ENCODE assay signal across 25 cellular contexts in genomic region chr14:97417331-97417730, GRCh38.
"Had no signal": no experiment of that assay in that cellular context is flagged by ENCODE, and none has a peak within 500 bp of the region (broad histone marks: within the 10 kb centered on the region; RNA-seq: fewer than 3 reads in every experiment).

No MANE protein-coding gene starts in this region.

- H3K9me3 Mint-ChIP-seq: mesothelial cell of epicardium; natural killer cell; nephron progenitor cell; neural progenitor cell; stimulated activated naive B cell treated with anti-CD40 and anti-IgM and Interleukin-4, amounts not matched to agents 10 μg/mL and 1 μg/mL and 100 μg/mL, for 72 hours had no signal

- ATAC-seq: natural killer cell; stimulated activated naive B cell treated with anti-CD40 and anti-IgM and Interleukin-4, amounts not matched to agents 10 μg/mL and 1 μg/mL and 100 μg/mL, for 72 hours; stimulated activated naive CD8-positive, alpha-beta T cell treated with anti-CD3 and anti-CD28 coated beads, Interleukin-15, Interleukin-2, amounts not matched to agents 100 U/mL and 50 U/mL, for 24 hours had no signal

- H3K9ac ChIP-seq: neural progenitor cell had no signal

- H3K27me3 ChIP-seq: ovary, testis, vagina had no signal

- H3K4me3 Mint-ChIP-seq: mesothelial cell of epicardium; natural killer cell; nephron progenitor cell; neural progenitor cell; stimulated activated naive B cell treated with anti-CD40 and anti-IgM and Interleukin-4, amounts not matched to agents 10 μg/mL and 1 μg/mL and 100 μg/mL, for 72 hours had no signal

- H3K36me3 ChIP-seq: left ventricle myocardium inferior, neural progenitor cell, ovary, right atrium auricular region, right lobe of liver, stomach, thyroid gland, transverse colon, upper lobe of left lung, vagina had no signal

- DNase-seq: islet precursor cell; left ventricle myocardium inferior; mesendoderm; naive B cell; natural killer cell; nephron progenitor cell; ovary; right lobe of liver; stimulated activated CD4-positive, alpha-beta T cell treated with anti-CD3 and anti-CD28 coated beads, Interleukin-12 subunit alpha, Interleukin-12 subunit beta, amount 100 ng/mL, for 4 hours; stimulated activated CD4-positive, alpha-beta T cell treated with anti-CD3 and anti-CD28 coated beads, Interleukin-15, amount 100 ng/mL, for 24 hours; stimulated activated CD4-positive, alpha-beta T cell treated with anti-CD3 and anti-CD28 coated beads, Interleukin-2, amount 100 ng/mL, for 24 hours; stimulated activated CD4-positive, alpha-beta T cell treated with anti-CD3 and anti-CD28 coated beads, Interleukin-4, amount 100 ng/mL, for 1 hour; stimulated activated naive B cell treated with anti-CD40 and anti-IgM and Interleukin-4, amounts not matched to agents 10 μg/mL and 1 μg/mL and 100 μg/mL, for 72 hours; stimulated activated naive CD8-positive, alpha-beta T cell treated with anti-CD3 and anti-CD28 coated beads, Interleukin-15, Interleukin-2, amounts not matched to agents 100 U/mL and 50 U/mL, for 24 hours; stomach; testis; thyroid gland; transverse colon; upper lobe of left lung had no signal

- H3K36me3 Mint-ChIP-seq: mesothelial cell of epicardium; naive B cell; natural killer cell; neural progenitor cell; stimulated activated naive B cell treated with anti-CD40 and anti-IgM and Interleukin-4, amounts not matched to agents 10 μg/mL and 1 μg/mL and 100 μg/mL, for 72 hours had no signal

- H3K4me2 ChIP-seq: neural progenitor cell had no signal

- H3K4me3 ChIP-seq: left ventricle myocardium inferior, lung, neural progenitor cell, ovary, right atrium auricular region, right lobe of liver, stomach, testis, thyroid gland, transverse colon, upper lobe of left lung, vagina had no signal

- H3K27ac Mint-ChIP-seq: mesothelial cell of epicardium; naive B cell; natural killer cell; nephron progenitor cell; neural progenitor cell; progenitor cell of endocrine pancreas; stimulated activated naive B cell treated with anti-CD40 and anti-IgM and Interleukin-4, amounts not matched to agents 10 μg/mL and 1 μg/mL and 100 μg/mL, for 72 hours had no signal

- H2AFZ ChIP-seq: neural progenitor cell had no signal

- H3K9me3 ChIP-seq: left ventricle myocardium inferior, ovary, right atrium auricular region, right lobe of liver, stomach, testis, thyroid gland, transverse colon, upper lobe of left lung, vagina had no signal

- H3K4me1 ChIP-seq: right atrium auricular region, testis, thyroid gland, vagina had no signal

- H3K4me1 Mint-ChIP-seq: naive B cell; nephron progenitor cell; neural progenitor cell; stimulated activated naive B cell treated with anti-CD40 and anti-IgM and Interleukin-4, amounts not matched to agents 10 μg/mL and 1 μg/mL and 100 μg/mL, for 72 hours had no signal

- H3K27ac ChIP-seq: left ventricle myocardium inferior, neural progenitor cell, ovary, right atrium auricular region, right lobe of liver, stomach, testis, thyroid gland, transverse colon, upper lobe of left lung, vagina had no signal
